Comparison of ENCODE assay signal across 9 cellular contexts in genomic region chr10:23283680-23284079, GRCh38.
"Had no signal": no experiment of that assay in that cellular context is flagged by ENCODE, and none has a peak within 500 bp of the region (broad histone marks: within the 10 kb centered on the region; RNA-seq: fewer than 3 reads in every experiment).

No MANE protein-coding gene starts in this region.

- H3K36me3 ChIP-seq: HAP-1 had no signal

- H3K4me2 ChIP-seq: KMS-11 had no signal

- DNase-seq: GM23248, H7, HFFc6, KBM-7 had no signal

- H3K4me3 ChIP-seq: GM23248, HAP-1 had no signal

- H3K9ac ChIP-seq: GM23248, KMS-11 had no signal

- H3K27ac ChIP-seq: GM23248, KMS-11 had no signal

- ATAC-seq: HCT116, HepG2 had no signal

- H2AFZ ChIP-seq: GM23248 had no signal

- FAIRE-seq: HepG2, HTR-8/SVneo had no signal
